8 cellular contexts compared by ENCODE assay signal in genomic region chr4:38664704-38665401, GRCh38. TPM values are rescaled to one million over a fixed set of nuclear protein-coding genes. Genes with fewer than 3 reads are reported as not detected.
DNase-seq lines count a peak whose midpoint lies in the region; ATAC-seq, FAIRE-seq and TF ChIP-seq lines count a peak whose summit lies in the region.

No MANE protein-coding gene starts in this region.

- peaks cover 15% of the 10 kb centered on the region for H3K36me3 Mint-ChIP-seq in T-cell

- H3K4me3 ChIP-seq in MG63: peak overlapping the region; percentile 81
- peak overlapping the region; percentile 91 for H3K4me3 ChIP-seq in bronchial epithelial cell (ENCODE audit: low read depth, low read length)
- peak overlapping the region; percentile 72 to 78 (median 78) for H3K4me3 ChIP-seq in skeletal muscle tissue (ENCODE audit: low read length in 3 of 3)

- CTCF ChIA-PET in T-cell (lab: Charles Lee): interaction anchor here in 1 of 2 donors (1.0 kb wide), 1 partner anchor 535 kb away, joined by 3 read pairs; no protein-coding TSS in a partner anchor

- no peaks in the 10 kb centered on the region for H3K9me3 Mint-ChIP-seq in T-cell

- H3K27me3 ChIP-seq in MG63: no peaks in the 10 kb centered on the region
- H3K27me3 ChIP-seq in bronchial epithelial cell (ENCODE audit: control insufficient read depth, insufficient read depth, low read length): no peaks in the 10 kb centered on the region
- H3K27me3 ChIP-seq in skeletal muscle tissue (ENCODE audit: control insufficient read depth in 3 of 3, insufficient read depth in 3 of 3, low read length in 3 of 3): no peaks in the 10 kb centered on the region

- POLR2A ChIA-PET in T-cell (lab: Charles Lee): interaction anchor here in 1 of 2 donors (0.6 to 5.2 kb wide), 2 partner anchors 10 to 20 kb away, joined by 8 to 82 read pairs; no protein-coding TSS in a partner anchor

- peak overlapping the region; percentile 97 to 99 (median 97) for H3K4me3 Mint-ChIP-seq in T-cell

- ATAC-seq in T-cell (replicated peaks in 1 of 4) (peak in 1 of 4 experiments; percentile 0), HG03439 (IDR thresholded peaks at IDR 0.05; ENCODE audit: unreplicated experiment) (no peak), HG02885 (IDR thresholded peaks at IDR 0.05; ENCODE audit: poor library complexity, unreplicated experiment) (no peak)

- H3K27ac ChIP-seq in skeletal muscle tissue (ENCODE audit: low read depth, low read length): peak overlapping the region; percentile 94

- H3K36me3 ChIP-seq in MG63 (peaks cover 16% of the 10 kb centered on the region), bronchial epithelial cell (ENCODE audit: control insufficient read depth, insufficient read depth, low read length) (no peaks in the 10 kb centered on the region), skeletal muscle tissue (ENCODE audit: control insufficient read depth in 3 of 3, insufficient read depth in 3 of 3, low read length in 3 of 3) (no peaks in the 10 kb centered on the region)

- peaks cover 18 to 26% (median 22%) of the 10 kb centered on the region in 3 donors for H3K4me1 ChIP-seq in skeletal muscle tissue (ENCODE audit: control insufficient read depth in 3 of 3, insufficient read depth in 3 of 3, low read length in 3 of 3)

- no peaks in the 10 kb centered on the region for H3K27me3 Mint-ChIP-seq in T-cell

- peak overlapping the region; percentile 67 to 88 (median 72) for H3K9ac ChIP-seq in skeletal muscle tissue (ENCODE audit: low read depth in 1 of 3, low read length in 3 of 3)

- DNase-seq in ELR (ENCODE audit: low read depth) (peak; percentile 69), MG63 (peak; percentile 57), T-cell (peak in 27 of 34 experiments; percentile 11 to 60 (median 43)), bronchial epithelial cell (ENCODE audit: low read depth) (no peak), islet precursor cell (peak; percentile 84)

- no peak for TF ChIP-seq CTCF in bronchial epithelial cell (IDR thresholded peaks at IDR 0.05; ENCODE audit: insufficient read depth, low read length, severe bottlenecking)

- H3K9me3 ChIP-seq in MG63 (no peaks in the 10 kb centered on the region), skeletal muscle tissue (ENCODE audit: control insufficient read depth in 3 of 3, low read length in 3 of 3) (no peaks in the 10 kb centered on the region)

- peaks cover 64 to 69% (median 68%) of the 10 kb centered on the region in 3 donors for H3K4me1 Mint-ChIP-seq in T-cell

- FAIRE-seq in bronchial epithelial cell (lab: Jason Lieb, UNC): no peak

- peak overlapping the region; percentile 90 to 99 for H3K27ac Mint-ChIP-seq in T-cell

RNA-seq across cellular contexts. Expression of gene KLF3, which starts 0.9 kb away (rescaled TPM):
- 1.9 and 4.1 TPM in 2 replicates for total RNA-seq in MG63 (2014; rRNA removed; shearing (Covaris generic); ENCODE audit: low replicate concordance)
- total RNA-seq in T-cell: 100 to 1,000 TPM; 115 to 127 (median 124) TPM
- total RNA-seq in bronchial epithelial cell: 33.4 and 41.9 TPM in 2 replicates
- total RNA-seq in skeletal muscle tissue: 20.9 TPM
